In genomic region chr20:49267327-49267726, GRCh38 we compare ENCODE assay signal across 1 cellular context.
TF ChIP-seq lines count a peak whose summit lies in the region.

No MANE protein-coding gene starts in this region.

TF ChIP-seq in HepG2, 621 proteins besides CTCF, POLR2A, EP300 and RAD21:
- TF ChIP-seq ZNF34 (CRISPR knock-in tag; IDR thresholded peaks at IDR 0.05; ENCODE audit: borderline replicate concordance) (no peak), ELF1 (CRISPR knock-in tag; IDR thresholded peaks at IDR 0.05) (no peak), CCAR2 (optimal IDR thresholded peaks at IDR 0.05; ENCODE audit: low read depth, low read length) (no peak), SPEN (CRISPR knock-in tag; IDR thresholded peaks at IDR 0.05; ENCODE audit: low read depth) (no peak), SNAPC2 (CRISPR knock-in tag; IDR thresholded peaks at IDR 0.05) (no peak), RBAK (CRISPR knock-in tag; IDR thresholded peaks at IDR 0.05) (no peak), SIX4 (CRISPR knock-in tag; IDR thresholded peaks at IDR 0.05) (no peak)
- TF ChIP-seq, protein P1, sequence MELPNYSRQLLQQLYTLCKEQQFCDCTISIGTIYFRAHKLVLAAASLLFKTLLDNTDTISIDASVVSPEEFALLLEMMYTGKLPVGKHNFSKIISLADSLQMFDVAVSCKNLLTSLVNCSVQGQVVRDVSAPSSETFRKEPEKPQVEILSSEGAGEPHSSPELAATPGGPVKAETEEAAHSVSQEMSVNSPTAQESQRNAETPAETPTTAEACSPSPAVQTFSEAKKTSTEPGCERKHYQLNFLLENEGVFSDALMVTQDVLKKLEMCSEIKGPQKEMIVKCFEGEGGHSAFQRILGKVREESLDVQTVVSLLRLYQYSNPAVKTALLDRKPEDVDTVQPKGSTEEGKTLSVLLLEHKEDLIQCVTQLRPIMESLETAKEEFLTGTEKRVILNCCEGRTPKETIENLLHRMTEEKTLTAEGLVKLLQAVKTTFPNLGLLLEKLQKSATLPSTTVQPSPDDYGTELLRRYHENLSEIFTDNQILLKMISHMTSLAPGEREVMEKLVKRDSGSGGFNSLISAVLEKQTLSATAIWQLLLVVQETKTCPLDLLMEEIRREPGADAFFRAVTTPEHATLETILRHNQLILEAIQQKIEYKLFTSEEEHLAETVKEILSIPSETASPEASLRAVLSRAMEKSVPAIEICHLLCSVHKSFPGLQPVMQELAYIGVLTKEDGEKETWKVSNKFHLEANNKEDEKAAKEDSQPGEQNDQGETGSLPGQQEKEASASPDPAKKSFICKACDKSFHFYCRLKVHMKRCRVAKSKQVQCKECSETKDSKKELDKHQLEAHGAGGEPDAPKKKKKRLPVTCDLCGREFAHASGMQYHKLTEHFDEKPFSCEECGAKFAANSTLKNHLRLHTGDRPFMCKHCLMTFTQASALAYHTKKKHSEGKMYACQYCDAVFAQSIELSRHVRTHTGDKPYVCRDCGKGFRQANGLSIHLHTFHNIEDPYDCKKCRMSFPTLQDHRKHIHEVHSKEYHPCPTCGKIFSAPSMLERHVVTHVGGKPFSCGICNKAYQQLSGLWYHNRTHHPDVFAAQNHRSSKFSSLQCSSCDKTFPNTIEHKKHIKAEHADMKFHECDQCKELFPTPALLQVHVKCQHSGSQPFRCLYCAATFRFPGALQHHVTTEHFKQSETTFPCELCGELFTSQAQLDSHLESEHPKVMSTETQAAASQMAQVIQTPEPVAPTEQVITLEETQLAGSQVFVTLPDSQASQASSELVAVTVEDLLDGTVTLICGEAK (IDR thresholded peaks at IDR 0.05), result peak; percentile 52
- TF ChIP-seq, protein P1 (CRISPR knock-in tag; IDR thresholded peaks at IDR 0.05), result no peak
